1 cellular context compared by ENCODE assay signal in genomic region chr2:200665626-200666453, GRCh38.
TF ChIP-seq lines count a peak whose summit lies in the region.

No MANE protein-coding gene starts in this region.

TF ChIP-seq in WTC11, 78 proteins besides CTCF, POLR2A, EP300 and RAD21 (continued from another document):
- TF ChIP-seq ZNF423 (CRISPR knock-in tag; IDR thresholded peaks at IDR 0.05) (no peak), GABPB1 (CRISPR knock-in tag; IDR thresholded peaks at IDR 0.05) (0 out of 2 replicates have a peak, but pooled peaks have one; percentile 31)
